18 cellular contexts compared by ENCODE assay signal in genomic region chr3:183410280-183410679, GRCh38.
"Had no signal": no experiment of that assay in that cellular context is flagged by ENCODE, and none has a peak within 500 bp of the region (broad histone marks: within the 10 kb centered on the region; RNA-seq: fewer than 3 reads in every experiment).

No MANE protein-coding gene starts in this region.

- H3K9me3 ChIP-seq: colonic mucosa, heart left ventricle, left lung, testis, upper lobe of left lung had no signal

- H3K36me3 ChIP-seq: brain microvascular endothelial cell, colonic mucosa, heart left ventricle, left lung, upper lobe of left lung had no signal

- H3K4me3 ChIP-seq: colonic mucosa, heart left ventricle, left lung, skin epidermis, testis, upper lobe of left lung had no signal

- DNase-seq: activated CD4-positive, alpha-beta T cell treated with anti-CD3 and anti-CD28 coated beads for 36 hours; activated CD4-positive, alpha-beta T cell treated with anti-CD3 and anti-CD28 coated beads, Interleukin-2, amount 50 U/mL, for 48 hours; activated gamma-delta T cell; amniotic stem cell; brain microvascular endothelial cell; central memory CD4-positive, alpha-beta T cell; colonic mucosa; foreskin melanocyte; heart left ventricle; kidney; left lung; midbrain; right cardiac atrium; stimulated activated CD4-positive, alpha-beta T cell treated with anti-CD3 and anti-CD28 coated beads, Interleukin-15, amount 100 ng/mL, for 24 hours; stimulated activated CD4-positive, alpha-beta T cell treated with anti-CD3 and anti-CD28 coated beads, Interleukin-4, amount 100 ng/mL, for 24 hours; testis; upper lobe of left lung had no signal

- H3K27ac ChIP-seq: brain microvascular endothelial cell, colonic mucosa, heart left ventricle, left lung, skin epidermis, testis, upper lobe of left lung had no signal

- H3K27me3 ChIP-seq: brain microvascular endothelial cell, colonic mucosa, heart left ventricle, left lung, testis, upper lobe of left lung had no signal
